Comparison of ENCODE assay signal across 2 cellular contexts in the genomic region with DNA sequence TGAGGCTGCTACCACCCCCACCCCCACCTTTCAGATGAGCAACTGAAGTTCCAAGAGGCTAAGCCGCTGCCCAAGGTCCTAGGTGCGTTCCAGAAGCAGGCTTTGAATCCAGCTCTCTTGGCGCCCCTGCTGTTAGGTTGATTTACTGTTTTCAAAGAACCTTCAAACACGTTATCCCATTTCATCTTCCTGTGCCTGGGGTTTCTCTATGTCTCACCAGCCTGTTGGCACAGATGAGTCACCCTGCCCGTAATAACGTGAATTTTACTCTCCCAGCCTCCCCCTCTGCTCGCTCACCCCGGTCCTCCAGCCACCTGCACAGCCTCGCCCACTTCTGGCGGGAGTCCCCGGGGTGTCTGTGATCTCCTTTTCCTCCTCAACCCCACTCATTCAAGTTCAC.
A peak's percentile ranks its signal among the peaks of the same experiment; 100 is the strongest.
TF ChIP-seq lines count a peak whose summit lies in the region.

No MANE protein-coding gene starts in this region.

TF ChIP-seq in SK-N-SH, 30 proteins besides CTCF, POLR2A, EP300 and RAD21 (continued from another document):
- no peak for TF ChIP-seq ZBTB33 (IDR thresholded peaks at IDR 0.05; ENCODE audit: borderline replicate concordance, low read depth)
- TF ChIP-seq TCF12 (IDR thresholded peaks at IDR 0.05): peak; percentile 88
- TF ChIP-seq NRF1 (IDR thresholded peaks at IDR 0.05; ENCODE audit: low read depth, low read length): no peak
- peak; percentile 49 for TF ChIP-seq NFIC (IDR thresholded peaks at IDR 0.05; ENCODE audit: borderline replicate concordance)
- peak; percentile 88 for TF ChIP-seq FOSL2 (IDR thresholded peaks at IDR 0.05; ENCODE audit: borderline replicate concordance, low read depth)
- no peak for TF ChIP-seq GATA2 (CRISPR knock-in tag; IDR thresholded peaks at IDR 0.05)
- 0 out of 2 replicates have a peak, but pooled peaks have one; percentile 18 for TF ChIP-seq TEAD4 (IDR thresholded peaks at IDR 0.05; ENCODE audit: borderline replicate concordance, insufficient read depth)
- TF ChIP-seq SIN3A (IDR thresholded peaks at IDR 0.05; ENCODE audit: borderline replicate concordance, low read depth, low read length): 0 out of 2 replicates have a peak, but pooled peaks have one; percentile 34
- peak; percentile 74; the same call in 1 of the 2 replicates for TF ChIP-seq REST (IDR thresholded peaks at IDR 0.05; ENCODE audit: low read depth, low read length)
- TF ChIP-seq, protein P1, sequence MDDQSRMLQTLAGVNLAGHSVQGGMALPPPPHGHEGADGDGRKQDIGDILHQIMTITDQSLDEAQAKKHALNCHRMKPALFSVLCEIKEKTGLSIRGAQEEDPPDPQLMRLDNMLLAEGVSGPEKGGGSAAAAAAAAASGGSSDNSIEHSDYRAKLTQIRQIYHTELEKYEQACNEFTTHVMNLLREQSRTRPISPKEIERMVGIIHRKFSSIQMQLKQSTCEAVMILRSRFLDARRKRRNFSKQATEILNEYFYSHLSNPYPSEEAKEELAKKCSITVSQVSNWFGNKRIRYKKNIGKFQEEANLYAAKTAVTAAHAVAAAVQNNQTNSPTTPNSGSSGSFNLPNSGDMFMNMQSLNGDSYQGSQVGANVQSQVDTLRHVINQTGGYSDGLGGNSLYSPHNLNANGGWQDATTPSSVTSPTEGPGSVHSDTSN (IDR thresholded peaks at IDR 0.05): peak; percentile 85

TF ChIP-seq in K562, 482 proteins besides CTCF, POLR2A, EP300 and RAD21 (continued from another document):
- TF ChIP-seq, protein P2, sequence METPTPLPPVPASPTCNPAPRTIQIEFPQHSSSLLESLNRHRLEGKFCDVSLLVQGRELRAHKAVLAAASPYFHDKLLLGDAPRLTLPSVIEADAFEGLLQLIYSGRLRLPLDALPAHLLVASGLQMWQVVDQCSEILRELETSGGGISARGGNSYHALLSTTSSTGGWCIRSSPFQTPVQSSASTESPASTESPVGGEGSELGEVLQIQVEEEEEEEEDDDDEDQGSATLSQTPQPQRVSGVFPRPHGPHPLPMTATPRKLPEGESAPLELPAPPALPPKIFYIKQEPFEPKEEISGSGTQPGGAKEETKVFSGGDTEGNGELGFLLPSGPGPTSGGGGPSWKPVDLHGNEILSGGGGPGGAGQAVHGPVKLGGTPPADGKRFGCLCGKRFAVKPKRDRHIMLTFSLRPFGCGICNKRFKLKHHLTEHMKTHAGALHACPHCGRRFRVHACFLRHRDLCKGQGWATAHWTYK (CRISPR knock-in tag; IDR thresholded peaks at IDR 0.05): no peak
- TF ChIP-seq ZNF124 (CRISPR knock-in tag; IDR thresholded peaks at IDR 0.05) (no peak), RFX5 (IDR thresholded peaks at IDR 0.05; ENCODE audit: low read depth, low read length) (no peak), TSC22D4 (tag; IDR thresholded peaks at IDR 0.05) (no peak), MBD1 (CRISPR knock-in tag; IDR thresholded peaks at IDR 0.05) (no peak), DNMT1 (IDR thresholded peaks at IDR 0.05) (no peak), WHSC1 (IDR thresholded peaks at IDR 0.05; ENCODE audit: low read length) (no peak), ELF2 (CRISPR knock-in tag; IDR thresholded peaks at IDR 0.05) (no peak), KDM4B (IDR thresholded peaks at IDR 0.05; ENCODE audit: borderline replicate concordance in 2 of 2, low read depth in 1 of 2) (no peak)
- TF ChIP-seq, protein P3, sequence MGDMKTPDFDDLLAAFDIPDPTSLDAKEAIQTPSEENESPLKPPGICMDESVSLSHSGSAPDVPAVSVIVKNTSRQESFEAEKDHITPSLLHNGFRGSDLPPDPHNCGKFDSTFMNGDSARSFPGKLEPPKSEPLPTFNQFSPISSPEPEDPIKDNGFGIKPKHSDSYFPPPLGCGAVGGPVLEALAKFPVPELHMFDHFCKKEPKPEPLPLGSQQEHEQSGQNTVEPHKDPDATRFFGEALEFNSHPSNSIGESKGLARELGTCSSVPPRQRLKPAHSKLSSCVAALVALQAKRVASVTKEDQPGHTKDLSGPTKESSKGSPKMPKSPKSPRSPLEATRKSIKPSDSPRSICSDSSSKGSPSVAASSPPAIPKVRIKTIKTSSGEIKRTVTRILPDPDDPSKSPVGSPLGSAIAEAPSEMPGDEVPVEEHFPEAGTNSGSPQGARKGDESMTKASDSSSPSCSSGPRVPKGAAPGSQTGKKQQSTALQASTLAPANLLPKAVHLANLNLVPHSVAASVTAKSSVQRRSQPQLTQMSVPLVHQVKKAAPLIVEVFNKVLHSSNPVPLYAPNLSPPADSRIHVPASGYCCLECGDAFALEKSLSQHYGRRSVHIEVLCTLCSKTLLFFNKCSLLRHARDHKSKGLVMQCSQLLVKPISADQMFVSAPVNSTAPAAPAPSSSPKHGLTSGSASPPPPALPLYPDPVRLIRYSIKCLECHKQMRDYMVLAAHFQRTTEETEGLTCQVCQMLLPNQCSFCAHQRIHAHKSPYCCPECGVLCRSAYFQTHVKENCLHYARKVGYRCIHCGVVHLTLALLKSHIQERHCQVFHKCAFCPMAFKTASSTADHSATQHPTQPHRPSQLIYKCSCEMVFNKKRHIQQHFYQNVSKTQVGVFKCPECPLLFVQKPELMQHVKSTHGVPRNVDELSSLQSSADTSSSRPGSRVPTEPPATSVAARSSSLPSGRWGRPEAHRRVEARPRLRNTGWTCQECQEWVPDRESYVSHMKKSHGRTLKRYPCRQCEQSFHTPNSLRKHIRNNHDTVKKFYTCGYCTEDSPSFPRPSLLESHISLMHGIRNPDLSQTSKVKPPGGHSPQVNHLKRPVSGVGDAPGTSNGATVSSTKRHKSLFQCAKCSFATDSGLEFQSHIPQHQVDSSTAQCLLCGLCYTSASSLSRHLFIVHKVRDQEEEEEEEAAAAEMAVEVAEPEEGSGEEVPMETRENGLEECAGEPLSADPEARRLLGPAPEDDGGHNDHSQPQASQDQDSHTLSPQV (IDR thresholded peaks at IDR 0.05): no peak
TF ChIP-seq in K562: peak in this region for 0.
